Comparison of ENCODE assay signal across 8 cellular contexts in genomic region chr1:234605983-234606730, GRCh38. TPM values are rescaled to one million over a fixed set of nuclear protein-coding genes. Genes with fewer than 3 reads are reported as not detected.
DNase-seq lines count a peak whose midpoint lies in the region; ATAC-seq and TF ChIP-seq lines count a peak whose summit lies in the region.

No MANE protein-coding gene starts in this region.

- no peak overlapping the region for H2BK20ac ChIP-seq in IMR-90 (ENCODE audit: low read depth, low read length)

- in situ Hi-C loops in IMR-90 (cut with MboI; ENCODE audit: low sequenced_read_pairs) = loop anchor here (5.0 to 25.0 kb wide), 2 partner anchors 109 to 256 kb away; no protein-coding TSS in a partner anchor

- H4K5ac ChIP-seq in IMR-90 (ENCODE audit: low read depth, low read length) = peak overlapping the region; percentile 82; the same call in 1 of the 2 replicates

- peaks cover 2% of the 10 kb centered on the region for H3K4me1 ChIP-seq in IMR-90 (ENCODE audit: control insufficient read depth, insufficient read depth, low read length)
- peaks cover 0 to 12% of the 10 kb centered on the region in 2 donors for H3K4me1 ChIP-seq in breast epithelium
- H3K4me1 ChIP-seq in left lung = peaks cover 21 to 70% of the 10 kb centered on the region in 2 donors

- peak overlapping the region; percentile 98 for H3K9ac ChIP-seq in IMR-90 (ENCODE audit: low read depth, low read length)

- peak overlapping the region; percentile 85 for H3K56ac ChIP-seq in IMR-90 (ENCODE audit: extremely low read depth, insufficient read depth, low read length)

- no TSS peak for BruUV-seq in IMR-90 (replicated peaks; lab: Mats Ljungman, UMichigan)

- H3K18ac ChIP-seq in IMR-90 (ENCODE audit: low read depth, low read length) = peak overlapping the region; percentile 95

- peak overlapping the region; percentile 97 for H3K4me3 Mint-ChIP-seq in CD4-positive, alpha-beta T cell
- peak overlapping the region; percentile 84 to 86 for H3K4me3 Mint-ChIP-seq in stimulated activated naive B cell treated with anti-CD40 and anti-IgM and Interleukin-4, amounts not matched to agents 10 μg/mL and 1 μg/mL and 100 μg/mL, for 72 hours

- ATAC-seq in CD4-positive, alpha-beta T cell (ENCODE audit: poor library complexity) = peak; percentile 8
- no peak for ATAC-seq in IMR-90 (ENCODE audit: low read depth)
- no peak for ATAC-seq in left lung
- no peak for ATAC-seq in stimulated activated naive B cell treated with anti-CD40 and anti-IgM and Interleukin-4, amounts not matched to agents 10 μg/mL and 1 μg/mL and 100 μg/mL, for 72 hours (replicated peaks)
- no peak for ATAC-seq in HG03342 (IDR thresholded peaks at IDR 0.05; ENCODE audit: unreplicated experiment)
- no peak for ATAC-seq in GM21528 (IDR thresholded peaks at IDR 0.05; ENCODE audit: low FRiP score, unreplicated experiment)

- H3K4ac ChIP-seq in IMR-90 (ENCODE audit: low read depth, low read length) = peak overlapping the region; percentile 71

- CTCF ChIA-PET in CD4-positive, alpha-beta T cell (lab: Charles Lee) = interaction anchor here (1.1 to 1.5 kb wide), 3 partner anchors 9 to 406 kb away, joined by 3 to 4 read pairs (median 3); no protein-coding TSS in a partner anchor
- CTCF ChIA-PET in IMR-90 (lab: Yijun Ruan, JAX) = no interaction called here

- H3K27ac ChIP-seq in CD4-positive, alpha-beta T cell (ENCODE audit: low read depth, low read length) = peak overlapping the region; percentile 98
- H3K27ac ChIP-seq in IMR-90 (ENCODE audit: insufficient read depth, low read length) (peak overlapping the region; percentile 97), breast epithelium (peak overlapping the region; percentile 98 to 99), left lung (peak overlapping the region; percentile 99 to 100)

- dilution Hi-C loops in IMR-90 (cut with HindIII; ENCODE audit: low sequenced_read_pairs, unreplicated experiment) = no loop called here

- peaks cover 10% of the 10 kb centered on the region for H3K27me3 Mint-ChIP-seq in CD4-positive, alpha-beta T cell
- H3K27me3 Mint-ChIP-seq in stimulated activated naive B cell treated with anti-CD40 and anti-IgM and Interleukin-4, amounts not matched to agents 10 μg/mL and 1 μg/mL and 100 μg/mL, for 72 hours = no peaks in the 10 kb centered on the region

- no peaks in the 10 kb centered on the region for H3K9me3 ChIP-seq in CD4-positive, alpha-beta T cell (ENCODE audit: control insufficient read depth, low read length)
- H3K9me3 ChIP-seq in IMR-90 (ENCODE audit: control insufficient read depth, insufficient read depth, low read length) (no peaks in the 10 kb centered on the region), breast epithelium (no peaks in the 10 kb centered on the region), left lung (no peaks in the 10 kb centered on the region)

- no peaks in the 10 kb centered on the region for H3K9me1 ChIP-seq in IMR-90 (ENCODE audit: insufficient read depth, low read length)

- 8% methylated on average over 2 of the region's 9 CpGs; no CpG with 5 or more reads in 1 of the 2 experiments for WGBS in IMR-90 (ENCODE audit: extremely low coverage in 2 of 2, insufficient read length in 1 of 2), 2 experiments

- no peak overlapping the region for H2AFZ ChIP-seq in IMR-90 (replicated peaks; ENCODE audit: low read length, poor library complexity)

- H3K36me3 Mint-ChIP-seq in CD4-positive, alpha-beta T cell (ENCODE audit: low read depth) = peaks cover 69% of the 10 kb centered on the region
- H3K36me3 Mint-ChIP-seq in stimulated activated naive B cell treated with anti-CD40 and anti-IgM and Interleukin-4, amounts not matched to agents 10 μg/mL and 1 μg/mL and 100 μg/mL, for 72 hours = peaks cover 36 to 46% of the 10 kb centered on the region in 2 donors

- peak in 9 of 10 experiments; percentile 20 to 45 (median 30) for DNase-seq in CD4-positive, alpha-beta T cell
- DNase-seq in IMR-90 (peak; percentile 62), SK-N-DZ (ENCODE audit: low spot score) (peak; percentile 28), breast epithelium (ENCODE audit: low spot score in 2 of 2) (peak in 1 of 2 donors; percentile 69), left lung (peak in 1 of 2 donors; percentile 66)
- no peak for DNase-seq in stimulated activated naive B cell treated with anti-CD40 and anti-IgM and Interleukin-4, amounts not matched to agents 10 μg/mL and 1 μg/mL and 100 μg/mL, for 72 hours

- H3K36me3 ChIP-seq in IMR-90 (ENCODE audit: control insufficient read depth, insufficient read depth, low read length) = peaks cover 28% of the 10 kb centered on the region
- peaks cover 5% of the 10 kb centered on the region for H3K36me3 ChIP-seq in breast epithelium
- peaks cover 0 to 21% of the 10 kb centered on the region in 2 donors for H3K36me3 ChIP-seq in left lung

- H3K4me3 ChIP-seq in IMR-90 (ENCODE audit: insufficient read depth, low read depth, low read length) (peak overlapping the region; percentile 76), breast epithelium (peak overlapping the region; percentile 77 to 90 (median 80)), left lung (peak overlapping the region; percentile 68 to 82)

- H3K4me1 Mint-ChIP-seq in CD4-positive, alpha-beta T cell (ENCODE audit: low read depth) = peaks cover 72% of the 10 kb centered on the region
- peaks cover 36 to 72% of the 10 kb centered on the region in 2 donors for H3K4me1 Mint-ChIP-seq in stimulated activated naive B cell treated with anti-CD40 and anti-IgM and Interleukin-4, amounts not matched to agents 10 μg/mL and 1 μg/mL and 100 μg/mL, for 72 hours

- H4K20me1 ChIP-seq in IMR-90 (ENCODE audit: insufficient read depth, low read length) = peaks cover 36% of the 10 kb centered on the region

- POLR2A ChIA-PET in CD4-positive, alpha-beta T cell (lab: Charles Lee) = interaction anchor here (0.6 to 2.0 kb wide), 6 partner anchors 94 to 722 kb away, joined by 3 to 8 read pairs (median 3); partner anchors contain the start of genes ARID4B and GGPS1
- POLR2A ChIA-PET in IMR-90 (lab: Charles Lee; ENCODE audit: unreplicated experiment) = interaction anchor here (0.5 to 0.6 kb wide), 2 partner anchors 118 to 477 kb away, joined by 3 read pairs; no protein-coding TSS in a partner anchor

- H2AK5ac ChIP-seq in IMR-90 (ENCODE audit: low read depth, low read length) = peak overlapping the region; percentile 52; the same call in 1 of the 2 replicates

- intact Hi-C loops in CD4-positive, alpha-beta T cell (cut with DNase I, micrococcal nuclease) = loop anchor here in 1 of 2 experiments (10.0 kb wide), 1 partner anchor 719 kb away; the partner anchor contains the start of genes ARID4B and GGPS1
- intact Hi-C loops in IMR-90 (cut with micrococcal nuclease) (loop anchor here (1.0 kb wide), 1 partner anchor 107 kb away; no protein-coding TSS in a partner anchor), breast epithelium (cut with DNase I; ENCODE audit: low total_unique reads) (loop anchor here (5.0 to 10.0 kb wide), 3 partner anchors 71 to 476 kb away; no protein-coding TSS in a partner anchor), left lung (cut with DNase I) (loop anchor here in 1 of 2 donors (10.0 kb wide), 1 partner anchor 379 kb away; no protein-coding TSS in a partner anchor)

- no peak overlapping the region for H2BK120ac ChIP-seq in IMR-90 (ENCODE audit: low read depth, low read length)

- 0 out of 2 replicates have a peak, but pooled peaks have one; percentile 4 for TF ChIP-seq RAD21 in IMR-90 (IDR thresholded peaks at IDR 0.05; ENCODE audit: low read length)

- H3K79me1 ChIP-seq in IMR-90 (ENCODE audit: low read depth in 1 of 2, low read length in 2 of 2) = peaks cover 0 to 3% of the 10 kb centered on the region in 2 experiments; a peak in 1 of 4 replicates

- 0 out of 2 replicates have a peak overlapping the region, but pooled peaks have one; percentile 4 for H4K91ac ChIP-seq in IMR-90 (ENCODE audit: insufficient read depth, low read depth, low read length)

- H3K23ac ChIP-seq in IMR-90 (ENCODE audit: low read depth, low read length) = peak overlapping the region; percentile 74

- H2AK9ac ChIP-seq in IMR-90 (replicated peaks; ENCODE audit: low read depth, low read length, poor library complexity) = no peak overlapping the region

- H3K27me3 ChIP-seq in CD4-positive, alpha-beta T cell (ENCODE audit: control insufficient read depth, insufficient read depth, low read length) = no peaks in the 10 kb centered on the region
- H3K27me3 ChIP-seq in IMR-90 (ENCODE audit: control insufficient read depth, insufficient read depth, low read length) = no peaks in the 10 kb centered on the region
- H3K27me3 ChIP-seq in breast epithelium = no peaks in the 10 kb centered on the region
- no peaks in the 10 kb centered on the region for H3K27me3 ChIP-seq in left lung

- H3K14ac ChIP-seq in IMR-90 (replicated peaks; ENCODE audit: low read depth, low read length) = peak overlapping the region; percentile 84

- peak overlapping the region; percentile 5 to 43; a peak in 2 of 4 replicates for H4K8ac ChIP-seq in IMR-90 (ENCODE audit: low read depth in 2 of 2, low read length in 2 of 2)

- H3K27ac Mint-ChIP-seq in CD4-positive, alpha-beta T cell = peak overlapping the region; percentile 98
- H3K27ac Mint-ChIP-seq in stimulated activated naive B cell treated with anti-CD40 and anti-IgM and Interleukin-4, amounts not matched to agents 10 μg/mL and 1 μg/mL and 100 μg/mL, for 72 hours = peak overlapping the region; percentile 85

- peak overlapping the region; percentile 96 for H2BK5ac ChIP-seq in IMR-90 (ENCODE audit: low read depth, low read length, poor library complexity, severe bottlenecking)

- TF ChIP-seq POLR2A in IMR-90 (IDR thresholded peaks at IDR 0.05; ENCODE audit: low read depth, low read length) (no peak; the same call in 1 of the 2 replicates), breast epithelium (IDR thresholded peaks at IDR 0.05) (no peak)

- peak overlapping the region; percentile 90 for H3K4me2 ChIP-seq in IMR-90 (ENCODE audit: low read depth, low read length)

- TF ChIP-seq CTCF in CD4-positive, alpha-beta T cell (IDR thresholded peaks at IDR 0.05) = peak; percentile 30
- no peak for TF ChIP-seq CTCF in IMR-90 (conservative IDR thresholded peaks at IDR 0.05; ENCODE audit: low read depth, low read length)
- peak in 2 of 3 donors; percentile 11 to 17 for TF ChIP-seq CTCF in breast epithelium (IDR thresholded peaks at IDR 0.05)
- TF ChIP-seq CTCF in left lung (IDR thresholded peaks at IDR 0.05) = no peak

- H2BK15ac ChIP-seq in IMR-90 (ENCODE audit: low read depth, low read length) = no peak overlapping the region; the same call in 2 of the 3 replicates

- H3K9me3 Mint-ChIP-seq in CD4-positive, alpha-beta T cell = no peaks in the 10 kb centered on the region
- no peaks in the 10 kb centered on the region for H3K9me3 Mint-ChIP-seq in stimulated activated naive B cell treated with anti-CD40 and anti-IgM and Interleukin-4, amounts not matched to agents 10 μg/mL and 1 μg/mL and 100 μg/mL, for 72 hours

RNA-seq across cellular contexts. Expression of gene IRF2BP2, which starts 3.8 kb away (rescaled TPM):
- 100 to 1,000 TPM; 580 to 609 TPM for total RNA-seq in CD4-positive, alpha-beta T cell
- 37.2 and 47.0 TPM in 2 replicates for total RNA-seq in IMR-90 (2012; rRNA removed)
- polyA plus RNA-seq in IMR-90 (2012; rRNA removed) = 56.5 and 66.6 TPM in 2 replicates
- 12.6 and 82.3 TPM in 2 replicates for polyA plus RNA-seq in IMR-90 (2012; cell fraction: cytosol; rRNA removed)
- 216 and 242 TPM in 2 replicates for polyA plus RNA-seq in IMR-90 (2012; cell fraction: nucleus; rRNA removed; ENCODE audit: low replicate concordance)
- polyA plus RNA-seq in SK-N-DZ (2014; cell fraction: cytosol; rRNA removed) = 32.0 and 33.3 TPM in 2 replicates
- 24.3 and 26.1 TPM in 2 replicates for polyA plus RNA-seq in SK-N-DZ (2014; cell fraction: nucleus; rRNA removed)
- 100 to 1,000 TPM in 1 of 3 donors, 10 to 100 TPM in 2; 60.3 to 108 (median 84.9) TPM for total RNA-seq in breast epithelium
- total RNA-seq in left lung = 100 to 1,000 TPM; 114 to 135 TPM

Comparison
In these comparisons a context has a peak if more than half of its experiments do, and no peak if none do; other contexts are left out.
1. CTCF ChIP-seq: peak in CD4-positive, alpha-beta T cell (single experiment) and breast epithelium (2 of 3); none in IMR-90 (single experiment) and left lung (0 of 2).
2. RNA of gene IRF2BP2, which starts 3.8 kb away (total RNA-seq): 580 to 609 TPM in CD4-positive, alpha-beta T cell; 114 to 135 TPM in left lung, 60.3 to 108 TPM in breast epithelium and 37.2 to 47.0 TPM in IMR-90; every median in the first group is over 4 times any median in the second.
3. Peak in every context shown above with its lines, with median percentiles within 50 percentile points of each other: H3K27ac ChIP-seq and H3K4me3 ChIP-seq.